Comparison of ENCODE assay signal across 22 cellular contexts in the genomic region with DNA sequence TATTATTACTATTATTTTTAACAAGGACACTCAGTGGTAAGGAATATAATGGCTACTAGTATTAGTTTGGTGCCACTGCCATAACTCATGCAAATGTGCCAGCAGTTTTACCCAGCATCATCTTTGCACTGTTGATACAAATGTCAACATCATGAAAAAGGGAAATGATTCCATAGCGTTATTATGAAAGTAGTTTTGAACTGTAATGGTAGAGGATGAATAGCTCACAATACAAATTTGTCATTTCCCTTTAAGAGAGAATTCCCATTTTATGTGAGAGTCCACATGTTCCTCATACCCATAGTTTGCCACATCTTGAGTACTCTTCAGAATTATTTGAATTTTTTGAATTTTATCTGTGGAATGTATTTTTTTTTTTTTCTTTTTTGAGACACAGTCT.
"Had no signal": no experiment of that assay in that cellular context is flagged by ENCODE, and none has a peak within 500 bp of the region (broad histone marks: within the 10 kb centered on the region; RNA-seq: fewer than 3 reads in every experiment).

No MANE protein-coding gene starts in this region.

- DNase-seq: activated CD4-positive, alpha-beta T cell treated with anti-CD3 and anti-CD28 coated beads, Interleukin-2, amount 50 U/mL, for 1 hour; activated CD4-positive, CD25-positive, alpha-beta regulatory T cell; activated CD8-positive, alpha-beta memory T cell treated with anti-CD3 and anti-CD28 coated beads for 24 hours; activated naive CD8-positive, alpha-beta T cell treated with anti-CD3 and anti-CD28 coated beads, Interleukin-2, amount 10 ng/mL, durations not matched to agents 7 days and 5 days; central memory CD4-positive, alpha-beta T cell; cortex of kidney; effector memory CD4-positive, alpha-beta T cell; foreskin keratinocyte; glutamatergic neuron; kidney glomerular epithelial cell; left ventricle myocardium superior; mesenchymal stem cell; occipital lobe; small intestine; stimulated activated CD4-positive, alpha-beta T cell treated with anti-CD3 and anti-CD28 coated beads, Interleukin-4, amount 100 ng/mL, for 4 hours; stimulated activated naive CD8-positive, alpha-beta T cell treated with anti-CD3 and anti-CD28 coated beads, Interleukin-15, Interleukin-2, amounts not matched to agents 100 U/mL and 50 U/mL, for 24 hours; T-helper 2 cell had no signal

- H3K9me3 ChIP-seq: suprapubic skin had no signal

- H3K36me3 ChIP-seq: suprapubic skin had no signal

- H3K27ac Mint-ChIP-seq: activated naive CD8-positive, alpha-beta T cell treated with anti-CD3 and anti-CD28 coated beads, Interleukin-2, amount 10 ng/mL, durations not matched to agents 7 days and 5 days; activated T-helper 1 cell treated with anti-CD3 and anti-CD28 coated beads, Interleukin-12 subunit alpha, Interleukin-12 subunit beta, Interleukin-2, Interleukin-4 antibody, amounts not matched to agents 30 ng/mL and 10 ng/mL and 1 ng/mL, durations not matched to agents 14 hours and 24 hours and 36 hours; brain; natural killer cell treated with Interleukin-12 subunit alpha and Interleukin-12 subunit beta and Interleukin-15 and Interleukin-18, amount 100 ng/mL, for 72 hours; progenitor cell of endocrine pancreas had no signal

- H3K27me3 Mint-ChIP-seq: activated naive CD8-positive, alpha-beta T cell treated with anti-CD3 and anti-CD28 coated beads, Interleukin-2, amount 10 ng/mL, durations not matched to agents 7 days and 5 days; natural killer cell treated with Interleukin-12 subunit alpha and Interleukin-12 subunit beta and Interleukin-15 and Interleukin-18, amount 100 ng/mL, for 72 hours had no signal

- H3K36me3 Mint-ChIP-seq: natural killer cell treated with Interleukin-12 subunit alpha and Interleukin-12 subunit beta and Interleukin-15 and Interleukin-18, amount 100 ng/mL, for 72 hours had no signal

- H3K4me3 Mint-ChIP-seq: natural killer cell treated with Interleukin-12 subunit alpha and Interleukin-12 subunit beta and Interleukin-15 and Interleukin-18, amount 100 ng/mL, for 72 hours had no signal

- H3K27me3 ChIP-seq: foreskin keratinocyte, suprapubic skin had no signal

- H3K9me3 Mint-ChIP-seq: activated naive CD8-positive, alpha-beta T cell treated with anti-CD3 and anti-CD28 coated beads, Interleukin-2, amount 10 ng/mL, durations not matched to agents 7 days and 5 days; activated T-helper 1 cell treated with anti-CD3 and anti-CD28 coated beads, Interleukin-12 subunit alpha, Interleukin-12 subunit beta, Interleukin-2, Interleukin-4 antibody, amounts not matched to agents 30 ng/mL and 10 ng/mL and 1 ng/mL, durations not matched to agents 14 hours and 24 hours and 36 hours; brain; natural killer cell treated with Interleukin-12 subunit alpha and Interleukin-12 subunit beta and Interleukin-15 and Interleukin-18, amount 100 ng/mL, for 72 hours had no signal

- H3K4me3 ChIP-seq: suprapubic skin had no signal
